In the genomic region with DNA sequence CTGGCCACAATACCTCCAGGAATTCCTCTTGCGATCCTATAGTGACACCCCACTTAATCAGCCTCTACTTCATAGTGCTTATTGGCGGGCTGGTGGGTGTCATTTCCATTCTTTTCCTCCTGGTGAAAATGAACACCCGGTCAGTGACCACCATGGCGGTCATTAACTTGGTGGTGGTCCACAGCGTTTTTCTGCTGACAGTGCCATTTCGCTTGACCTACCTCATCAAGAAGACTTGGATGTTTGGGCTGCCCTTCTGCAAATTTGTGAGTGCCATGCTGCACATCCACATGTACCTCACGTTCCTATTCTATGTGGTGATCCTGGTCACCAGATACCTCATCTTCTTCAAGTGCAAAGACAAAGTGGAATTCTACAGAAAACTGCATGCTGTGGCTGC, we compare ENCODE assay signal across 31 cellular contexts. TPM values are rescaled to one million over a fixed set of nuclear protein-coding genes. Genes with fewer than 3 reads are reported as not detected.
"Had no signal": no experiment of that assay in that cellular context is flagged by ENCODE, and none has a peak within 500 bp of the region (broad histone marks: within the 10 kb centered on the region; RNA-seq: fewer than 3 reads in every experiment).

No MANE protein-coding gene starts in this region.

- ATAC-seq: effector memory CD8-positive, alpha-beta T cell; esophagus mucosa; gastrocnemius medialis; heart right ventricle; left cardiac atrium; left lung; left ventricle myocardium superior; lower lobe of right lung; mucosa of descending colon had no signal

- DNase-seq: effector CD8-positive, alpha-beta T cell; effector memory CD8-positive, alpha-beta T cell; endodermal cell; erythroblast; esophagus squamous epithelium; foreskin fibroblast; foreskin melanocyte; gastrocnemius medialis; glutamatergic neuron; head of caudate nucleus; heart right ventricle; hippocampal formation; left cardiac atrium; left lung; left ventricle myocardium superior; lower lobe of right lung; mesenchymal stem cell; mucosa of descending colon had no signal

- H3K9me3 ChIP-seq: esophagus squamous epithelium, gastrocnemius medialis, heart right ventricle, left lung, lower lobe of right lung, mucosa of descending colon had no signal

- H3K36me3 Mint-ChIP-seq: mesothelial cell of epicardium had no signal

- H3K27ac Mint-ChIP-seq: dendritic cell treated with granulocyte-macrophage colony-stimulating factor and Interleukin-4, amounts not matched to agents 40 ng/mL and 50 ng/mL, for 4 days; effector memory CD8-positive, alpha-beta T cell; endodermal cell; mesothelial cell of epicardium had no signal

- H3K27me3 Mint-ChIP-seq: dendritic cell treated with granulocyte-macrophage colony-stimulating factor and Interleukin-4, amounts not matched to agents 40 ng/mL and 50 ng/mL, for 4 days; effector memory CD8-positive, alpha-beta T cell had no signal

- H3K4me3 Mint-ChIP-seq: dendritic cell treated with granulocyte-macrophage colony-stimulating factor and Interleukin-4, amounts not matched to agents 40 ng/mL and 50 ng/mL, for 4 days; effector memory CD8-positive, alpha-beta T cell; endodermal cell; mesothelial cell of epicardium had no signal

- H3K4me1 ChIP-seq: esophagus squamous epithelium, gastrocnemius medialis, heart right ventricle, left lung, lower lobe of right lung had no signal

- H3K27me3 ChIP-seq: esophagus squamous epithelium, gastrocnemius medialis, heart right ventricle, left lung had no signal

- H3K27ac ChIP-seq: coronary artery, epithelial cell of prostate, esophagus squamous epithelium, gastrocnemius medialis, heart right ventricle, left lung, lower lobe of right lung had no signal

- H3K4me3 ChIP-seq: coronary artery, esophagus squamous epithelium, gastrocnemius medialis, heart right ventricle, left lung, lower lobe of right lung, mucosa of descending colon had no signal

- FAIRE-seq: colon, endometrium, islet of Langerhans, keratinocyte had no signal

- H3K9me3 Mint-ChIP-seq: dendritic cell treated with granulocyte-macrophage colony-stimulating factor and Interleukin-4, amounts not matched to agents 40 ng/mL and 50 ng/mL, for 4 days; effector memory CD8-positive, alpha-beta T cell; endodermal cell; mesothelial cell of epicardium had no signal

- H3K36me3 ChIP-seq: esophagus squamous epithelium, gastrocnemius medialis, heart right ventricle, left lung, lower lobe of right lung had no signal

RNA-seq across cellular contexts. Expression of gene GPR141, which starts 56.8 kb away (rescaled TPM):
- total RNA-seq: gastrocnemius medialis, glomerular endothelial cell, kidney epithelial cell, lung microvascular endothelial cell, myocyte had no signal
- polyA plus RNA-seq: keratinocyte had no signal
